2 cellular contexts compared by ENCODE assay signal in the genomic region with DNA sequence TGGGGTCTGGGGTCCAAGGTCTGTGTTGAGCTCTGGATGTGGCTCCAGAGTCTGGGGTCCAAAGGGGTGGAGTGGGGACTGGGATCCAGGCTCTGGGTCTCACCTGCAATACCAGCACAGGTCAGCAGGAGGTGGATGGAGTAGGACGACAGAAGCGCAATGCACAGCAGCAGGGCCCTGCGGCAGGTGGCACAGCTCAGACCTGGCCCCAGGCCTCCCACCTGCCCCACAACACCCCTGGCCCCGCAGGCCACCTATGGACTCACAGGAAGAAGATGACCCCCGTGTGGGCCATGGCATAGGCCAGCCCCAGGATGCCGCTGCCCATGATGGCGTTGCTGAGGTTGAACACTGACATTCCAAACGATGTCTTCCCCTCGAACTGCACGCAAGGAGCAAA.
TF ChIP-seq lines count a peak whose summit lies in the region.

No MANE protein-coding gene starts in this region.

TF ChIP-seq in SK-N-SH, 30 proteins besides CTCF, POLR2A, EP300 and RAD21 (continued from another document):
- no peak for TF ChIP-seq USF2 (IDR thresholded peaks at IDR 0.05; ENCODE audit: borderline replicate concordance, low read depth, low read length)

TF ChIP-seq in SK-N-SH treated with all-trans-retinoic acid at 6 μM for 48 hours, 23 proteins besides CTCF, POLR2A, EP300 and RAD21:
- no peak for TF ChIP-seq PATZ1 (CRISPR knock-in tag; IDR thresholded peaks at IDR 0.05; ENCODE audit: borderline replicate concordance)
- TF ChIP-seq, protein P1, sequence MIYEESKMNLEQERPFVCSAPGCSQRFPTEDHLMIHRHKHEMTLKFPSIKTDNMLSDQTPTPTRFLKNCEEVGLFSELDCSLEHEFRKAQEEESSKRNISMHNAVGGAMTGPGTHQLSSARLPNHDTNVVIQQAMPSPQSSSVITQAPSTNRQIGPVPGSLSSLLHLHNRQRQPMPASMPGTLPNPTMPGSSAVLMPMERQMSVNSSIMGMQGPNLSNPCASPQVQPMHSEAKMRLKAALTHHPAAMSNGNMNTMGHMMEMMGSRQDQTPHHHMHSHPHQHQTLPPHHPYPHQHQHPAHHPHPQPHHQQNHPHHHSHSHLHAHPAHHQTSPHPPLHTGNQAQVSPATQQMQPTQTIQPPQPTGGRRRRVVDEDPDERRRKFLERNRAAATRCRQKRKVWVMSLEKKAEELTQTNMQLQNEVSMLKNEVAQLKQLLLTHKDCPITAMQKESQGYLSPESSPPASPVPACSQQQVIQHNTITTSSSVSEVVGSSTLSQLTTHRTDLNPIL (CRISPR knock-in tag; IDR thresholded peaks at IDR 0.05; ENCODE audit: low read depth) = no peak
- TF ChIP-seq ZNF8 (CRISPR knock-in tag; IDR thresholded peaks at IDR 0.05) = no peak
- no peak for TF ChIP-seq CSDC2 (CRISPR knock-in tag; IDR thresholded peaks at IDR 0.05)
- TF ChIP-seq GLIS3 (CRISPR knock-in tag; IDR thresholded peaks at IDR 0.05) = no peak
- TF ChIP-seq, protein P2, sequence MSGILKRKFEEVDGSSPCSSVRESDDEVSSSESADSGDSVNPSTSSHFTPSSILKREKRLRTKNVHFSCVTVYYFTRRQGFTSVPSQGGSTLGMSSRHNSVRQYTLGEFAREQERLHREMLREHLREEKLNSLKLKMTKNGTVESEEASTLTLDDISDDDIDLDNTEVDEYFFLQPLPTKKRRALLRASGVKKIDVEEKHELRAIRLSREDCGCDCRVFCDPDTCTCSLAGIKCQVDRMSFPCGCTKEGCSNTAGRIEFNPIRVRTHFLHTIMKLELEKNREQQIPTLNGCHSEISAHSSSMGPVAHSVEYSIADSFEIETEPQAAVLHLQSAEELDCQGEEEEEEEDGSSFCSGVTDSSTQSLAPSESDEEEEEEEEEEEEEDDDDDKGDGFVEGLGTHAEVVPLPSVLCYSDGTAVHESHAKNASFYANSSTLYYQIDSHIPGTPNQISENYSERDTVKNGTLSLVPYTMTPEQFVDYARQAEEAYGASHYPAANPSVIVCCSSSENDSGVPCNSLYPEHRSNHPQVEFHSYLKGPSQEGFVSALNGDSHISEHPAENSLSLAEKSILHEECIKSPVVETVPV (CRISPR knock-in tag; IDR thresholded peaks at IDR 0.05) = no peak
- no peak for TF ChIP-seq ZFP30 (CRISPR knock-in tag; IDR thresholded peaks at IDR 0.05)
- no peak for TF ChIP-seq TCF4 (CRISPR knock-in tag; IDR thresholded peaks at IDR 0.05; ENCODE audit: borderline replicate concordance)
- no peak for TF ChIP-seq ZFP3 (CRISPR knock-in tag; IDR thresholded peaks at IDR 0.05)
- TF ChIP-seq, protein P3, sequence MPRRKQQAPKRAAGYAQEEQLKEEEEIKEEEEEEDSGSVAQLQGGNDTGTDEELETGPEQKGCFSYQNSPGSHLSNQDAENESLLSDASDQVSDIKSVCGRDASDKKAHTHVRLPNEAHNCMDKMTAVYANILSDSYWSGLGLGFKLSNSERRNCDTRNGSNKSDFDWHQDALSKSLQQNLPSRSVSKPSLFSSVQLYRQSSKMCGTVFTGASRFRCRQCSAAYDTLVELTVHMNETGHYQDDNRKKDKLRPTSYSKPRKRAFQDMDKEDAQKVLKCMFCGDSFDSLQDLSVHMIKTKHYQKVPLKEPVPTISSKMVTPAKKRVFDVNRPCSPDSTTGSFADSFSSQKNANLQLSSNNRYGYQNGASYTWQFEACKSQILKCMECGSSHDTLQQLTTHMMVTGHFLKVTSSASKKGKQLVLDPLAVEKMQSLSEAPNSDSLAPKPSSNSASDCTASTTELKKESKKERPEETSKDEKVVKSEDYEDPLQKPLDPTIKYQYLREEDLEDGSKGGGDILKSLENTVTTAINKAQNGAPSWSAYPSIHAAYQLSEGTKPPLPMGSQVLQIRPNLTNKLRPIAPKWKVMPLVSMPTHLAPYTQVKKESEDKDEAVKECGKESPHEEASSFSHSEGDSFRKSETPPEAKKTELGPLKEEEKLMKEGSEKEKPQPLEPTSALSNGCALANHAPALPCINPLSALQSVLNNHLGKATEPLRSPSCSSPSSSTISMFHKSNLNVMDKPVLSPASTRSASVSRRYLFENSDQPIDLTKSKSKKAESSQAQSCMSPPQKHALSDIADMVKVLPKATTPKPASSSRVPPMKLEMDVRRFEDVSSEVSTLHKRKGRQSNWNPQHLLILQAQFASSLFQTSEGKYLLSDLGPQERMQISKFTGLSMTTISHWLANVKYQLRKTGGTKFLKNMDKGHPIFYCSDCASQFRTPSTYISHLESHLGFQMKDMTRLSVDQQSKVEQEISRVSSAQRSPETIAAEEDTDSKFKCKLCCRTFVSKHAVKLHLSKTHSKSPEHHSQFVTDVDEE (CRISPR knock-in tag; IDR thresholded peaks at IDR 0.05) = no peak
- TF ChIP-seq OSR1 (CRISPR knock-in tag; IDR thresholded peaks at IDR 0.05) = no peak
- TF ChIP-seq POU6F1 (CRISPR knock-in tag; IDR thresholded peaks at IDR 0.05; ENCODE audit: borderline replicate concordance, low read depth) = no peak
- TF ChIP-seq PPARA (CRISPR knock-in tag; IDR thresholded peaks at IDR 0.05; ENCODE audit: borderline replicate concordance) = no peak
- no peak for TF ChIP-seq RARB (CRISPR knock-in tag; IDR thresholded peaks at IDR 0.05)
- no peak for TF ChIP-seq BACH2 (CRISPR knock-in tag; IDR thresholded peaks at IDR 0.05; ENCODE audit: borderline replicate concordance)
